Comparison of ENCODE assay signal across 19 cellular contexts in the genomic region with DNA sequence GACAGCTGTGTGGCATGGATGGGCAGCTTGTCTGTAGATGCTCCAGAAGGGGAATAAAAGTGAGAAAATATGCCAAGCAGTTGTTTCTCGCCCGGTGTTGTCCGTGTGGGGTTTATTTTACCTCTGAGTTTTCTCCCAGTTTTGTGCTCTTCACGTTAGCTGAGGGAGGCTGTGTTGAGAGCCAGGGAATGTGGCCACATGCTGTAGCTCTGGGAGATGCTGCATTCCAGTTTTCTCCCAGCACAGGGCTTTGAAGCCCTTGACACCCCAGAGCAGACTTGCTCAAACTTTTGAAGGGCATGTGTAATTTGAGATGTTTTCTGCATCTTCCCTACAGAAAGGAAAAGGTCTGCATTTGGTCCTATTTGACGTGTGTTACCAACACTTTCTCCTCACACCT.
A peak's percentile ranks its signal among the peaks of the same experiment; 100 is the strongest.
DNase-seq lines count a peak whose midpoint lies in the region; ATAC-seq and TF ChIP-seq lines count a peak whose summit lies in the region.
"Had no signal": no experiment of that assay in that cellular context is flagged by ENCODE, and none has a peak within 500 bp of the region (broad histone marks: within the 10 kb centered on the region; RNA-seq: fewer than 3 reads in every experiment).

No MANE protein-coding gene starts in this region.

- H3K9ac ChIP-seq in BLaER1 = 0 out of 2 replicates have a peak overlapping the region, but pooled peaks have one; percentile 26

- peaks cover 51% of the 10 kb centered on the region for H3K36me3 ChIP-seq in BLaER1
- H3K36me3 ChIP-seq in cardiac muscle cell = peaks cover 9% of the 10 kb centered on the region
- peaks cover 21% of the 10 kb centered on the region for H3K36me3 ChIP-seq in HAP-1 (replicated peaks)

- H3K36me3 Mint-ChIP-seq in WTC11 = peaks cover 18% of the 10 kb centered on the region

- H3K27me3 ChIP-seq in BLaER1 (no peaks in the 10 kb centered on the region), cardiac muscle cell (no peaks in the 10 kb centered on the region), dorsolateral prefrontal cortex (no peaks in the 10 kb centered on the region), HAP-1 (ENCODE audit: low read depth) (no peaks in the 10 kb centered on the region)

- intact Hi-C loops in sciatic nerve (cut with DNase I) = no loop called here
- intact Hi-C loops in dorsolateral prefrontal cortex (cut with DNase I) = no loop called here

- peak overlapping the region; percentile 85 for H3K27ac Mint-ChIP-seq in WTC11
- H3K27ac Mint-ChIP-seq: activated B cell treated with CpG ODN at 0.5 μM for 24 hours; activated CD8-positive, alpha-beta T cell treated with anti-CD3 and anti-CD28 coated beads, Interleukin-2, amount 10 ng/mL, durations not matched to agents 7 days and 5 days; activated T-helper 1 cell treated with anti-CD3 and anti-CD28 coated beads, Interleukin-12 subunit alpha, Interleukin-12 subunit beta, Interleukin-2, Interleukin-4 antibody, amounts not matched to agents 30 ng/mL and 10 ng/mL and 1 ng/mL, durations not matched to agents 14 hours and 24 hours and 36 hours had no signal

- H3K27ac ChIP-seq in BLaER1 (no peak overlapping the region), cardiac muscle cell (peak overlapping the region; percentile 53), dorsolateral prefrontal cortex (no peak overlapping the region)

- H3K4me3 ChIP-seq in BLaER1 = no peak overlapping the region
- H3K4me3 ChIP-seq in cardiac muscle cell = no peak overlapping the region
- no peak overlapping the region for H3K4me3 ChIP-seq in dorsolateral prefrontal cortex
- H3K4me3 ChIP-seq in HAP-1 = no peak overlapping the region
- H3K4me3 ChIP-seq: GM12878 had no signal

- CTCF ChIA-PET in WTC11 (lab: Charles Lee) = interaction anchor here (0.6 to 1.3 kb wide), 8 partner anchors 8 to 479 kb away, joined by 3 to 6 read pairs (median 3); no protein-coding TSS in a partner anchor

- H3K27me3 Mint-ChIP-seq in WTC11 (ENCODE audit: low read depth) = no peaks in the 10 kb centered on the region
- H3K27me3 Mint-ChIP-seq: activated B cell treated with CpG ODN at 0.5 μM for 24 hours; naive thymus-derived CD8-positive, alpha-beta T cell had no signal

- H3K9me3 Mint-ChIP-seq in WTC11 = no peaks in the 10 kb centered on the region
- H3K9me3 Mint-ChIP-seq: activated B cell treated with CpG ODN at 0.5 μM for 24 hours; activated T-helper 1 cell treated with anti-CD3 and anti-CD28 coated beads, Interleukin-12 subunit alpha, Interleukin-12 subunit beta, Interleukin-2, Interleukin-4 antibody, amounts not matched to agents 30 ng/mL and 10 ng/mL and 1 ng/mL, durations not matched to agents 14 hours and 24 hours and 36 hours; naive thymus-derived CD8-positive, alpha-beta T cell had no signal

- H3K4me1 Mint-ChIP-seq in WTC11 = peaks cover 52% of the 10 kb centered on the region

- H3K9me3 ChIP-seq in BLaER1 = no peaks in the 10 kb centered on the region; the same call in 1 of the 2 replicates
- no peaks in the 10 kb centered on the region for H3K9me3 ChIP-seq in cardiac muscle cell (ENCODE audit: low read depth)
- H3K9me3 ChIP-seq in HAP-1 = no peaks in the 10 kb centered on the region

- POLR2A ChIA-PET in WTC11 (lab: Charles Lee) = interaction anchor here (0.9 to 1.1 kb wide), 2 partner anchors 9 to 38 kb away, joined by 3 read pairs; no protein-coding TSS in a partner anchor

- DNase-seq in WTC11 (ENCODE audit: low spot score) = no peak
- DNase-seq in cardiac muscle cell (ENCODE audit: low read depth in 1 of 2, low spot score in 1 of 2) = peak; percentile 31 to 49
- no peak for DNase-seq in sciatic nerve (ENCODE audit: low spot score)
- DNase-seq in dorsolateral prefrontal cortex = no peak
- no peak for DNase-seq in SHP77 treated with DMSO at 0.1 percent for 48 hours (lab: John Stamatoyannopoulos, UW)
- no peak for DNase-seq in HAP-1 (ENCODE audit: low spot score in 2 of 2)
- DNase-seq: activated B cell treated with CpG ODN at 0.5 μM for 24 hours; activated CD8-positive, alpha-beta T cell treated with anti-CD3 and anti-CD28 coated beads, Interleukin-2, amount 10 ng/mL, durations not matched to agents 7 days and 5 days; AML-193; Calu3; central memory CD4-positive, alpha-beta T cell; naive thymus-derived CD8-positive, alpha-beta T cell; NCI-H2081; NCI-H510A treated with DMSO at 0.1 percent for 48 hours; T-helper 2 cell had no signal

- no peak overlapping the region; the same call in 1 of the 2 replicates for H3K4me3 Mint-ChIP-seq in WTC11
- H3K4me3 Mint-ChIP-seq: activated B cell treated with CpG ODN at 0.5 μM for 24 hours; activated CD8-positive, alpha-beta T cell treated with anti-CD3 and anti-CD28 coated beads, Interleukin-2, amount 10 ng/mL, durations not matched to agents 7 days and 5 days; activated T-helper 1 cell treated with anti-CD3 and anti-CD28 coated beads, Interleukin-12 subunit alpha, Interleukin-12 subunit beta, Interleukin-2, Interleukin-4 antibody, amounts not matched to agents 30 ng/mL and 10 ng/mL and 1 ng/mL, durations not matched to agents 14 hours and 24 hours and 36 hours; naive thymus-derived CD8-positive, alpha-beta T cell had no signal

- peaks cover 88% of the 10 kb centered on the region for H4K20me1 ChIP-seq in BLaER1

- ATAC-seq in WTC11 = peak; percentile 23
- peak; percentile 35 for ATAC-seq in sciatic nerve
- ATAC-seq in HG03280 (IDR thresholded peaks at IDR 0.05; ENCODE audit: unreplicated experiment) = no peak
- ATAC-seq: activated CD8-positive, alpha-beta T cell treated with anti-CD3 and anti-CD28 coated beads, Interleukin-2, amount 10 ng/mL, durations not matched to agents 7 days and 5 days; GM12878; naive thymus-derived CD8-positive, alpha-beta T cell had no signal

- H3K4me2 ChIP-seq in BLaER1 = no peak overlapping the region

- TF ChIP-seq CTCF in WTC11 (IDR thresholded peaks at IDR 0.05) (no peak), cardiac muscle cell (IDR thresholded peaks at IDR 0.05; ENCODE audit: low read depth, low read length) (no peak), dorsolateral prefrontal cortex (IDR thresholded peaks at IDR 0.05 in 54 of 56, conservative IDR thresholded peaks at IDR 0.05 in 2 of 56; ENCODE audit: low read depth in 1 of 56, partially characterized antibody in 56 of 56) (no peak)

- H3K4me1 ChIP-seq in BLaER1 (peaks cover 45% of the 10 kb centered on the region), cardiac muscle cell (ENCODE audit: low read depth) (peaks cover 18% of the 10 kb centered on the region), HAP-1 (peaks cover 16% of the 10 kb centered on the region)

- in situ Hi-C loops in HAP-1 (cut with MboI; ENCODE audit: low sequenced_read_pairs) = no loop called here

TF ChIP-seq in WTC11, 78 proteins besides CTCF, POLR2A, EP300 and RAD21:
- TF ChIP-seq TP53 (CRISPR knock-in tag; IDR thresholded peaks at IDR 0.05) (no peak), ZNF138 (CRISPR knock-in tag; conservative IDR thresholded peaks at IDR 0.05) (no peak), IRF2 (CRISPR knock-in tag; IDR thresholded peaks at IDR 0.05; ENCODE audit: borderline replicate concordance, low read depth) (no peak), CREB1 (CRISPR knock-in tag; IDR thresholded peaks at IDR 0.05) (no peak), ELF4 (CRISPR knock-in tag; IDR thresholded peaks at IDR 0.05; ENCODE audit: low read depth) (no peak), TEAD1 (CRISPR knock-in tag; IDR thresholded peaks at IDR 0.05) (no peak), OVOL2 (CRISPR knock-in tag; IDR thresholded peaks at IDR 0.05; ENCODE audit: borderline replicate concordance) (no peak), ETV6 (CRISPR knock-in tag; IDR thresholded peaks at IDR 0.05) (no peak), NR3C1 (CRISPR knock-in tag; conservative IDR thresholded peaks at IDR 0.05; ENCODE audit: low read depth) (no peak)
- TF ChIP-seq, protein P1, sequence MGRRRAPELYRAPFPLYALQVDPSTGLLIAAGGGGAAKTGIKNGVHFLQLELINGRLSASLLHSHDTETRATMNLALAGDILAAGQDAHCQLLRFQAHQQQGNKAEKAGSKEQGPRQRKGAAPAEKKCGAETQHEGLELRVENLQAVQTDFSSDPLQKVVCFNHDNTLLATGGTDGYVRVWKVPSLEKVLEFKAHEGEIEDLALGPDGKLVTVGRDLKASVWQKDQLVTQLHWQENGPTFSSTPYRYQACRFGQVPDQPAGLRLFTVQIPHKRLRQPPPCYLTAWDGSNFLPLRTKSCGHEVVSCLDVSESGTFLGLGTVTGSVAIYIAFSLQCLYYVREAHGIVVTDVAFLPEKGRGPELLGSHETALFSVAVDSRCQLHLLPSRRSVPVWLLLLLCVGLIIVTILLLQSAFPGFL (CRISPR knock-in tag; IDR thresholded peaks at IDR 0.05; ENCODE audit: borderline replicate concordance) = no peak
- TF ChIP-seq, protein P2, sequence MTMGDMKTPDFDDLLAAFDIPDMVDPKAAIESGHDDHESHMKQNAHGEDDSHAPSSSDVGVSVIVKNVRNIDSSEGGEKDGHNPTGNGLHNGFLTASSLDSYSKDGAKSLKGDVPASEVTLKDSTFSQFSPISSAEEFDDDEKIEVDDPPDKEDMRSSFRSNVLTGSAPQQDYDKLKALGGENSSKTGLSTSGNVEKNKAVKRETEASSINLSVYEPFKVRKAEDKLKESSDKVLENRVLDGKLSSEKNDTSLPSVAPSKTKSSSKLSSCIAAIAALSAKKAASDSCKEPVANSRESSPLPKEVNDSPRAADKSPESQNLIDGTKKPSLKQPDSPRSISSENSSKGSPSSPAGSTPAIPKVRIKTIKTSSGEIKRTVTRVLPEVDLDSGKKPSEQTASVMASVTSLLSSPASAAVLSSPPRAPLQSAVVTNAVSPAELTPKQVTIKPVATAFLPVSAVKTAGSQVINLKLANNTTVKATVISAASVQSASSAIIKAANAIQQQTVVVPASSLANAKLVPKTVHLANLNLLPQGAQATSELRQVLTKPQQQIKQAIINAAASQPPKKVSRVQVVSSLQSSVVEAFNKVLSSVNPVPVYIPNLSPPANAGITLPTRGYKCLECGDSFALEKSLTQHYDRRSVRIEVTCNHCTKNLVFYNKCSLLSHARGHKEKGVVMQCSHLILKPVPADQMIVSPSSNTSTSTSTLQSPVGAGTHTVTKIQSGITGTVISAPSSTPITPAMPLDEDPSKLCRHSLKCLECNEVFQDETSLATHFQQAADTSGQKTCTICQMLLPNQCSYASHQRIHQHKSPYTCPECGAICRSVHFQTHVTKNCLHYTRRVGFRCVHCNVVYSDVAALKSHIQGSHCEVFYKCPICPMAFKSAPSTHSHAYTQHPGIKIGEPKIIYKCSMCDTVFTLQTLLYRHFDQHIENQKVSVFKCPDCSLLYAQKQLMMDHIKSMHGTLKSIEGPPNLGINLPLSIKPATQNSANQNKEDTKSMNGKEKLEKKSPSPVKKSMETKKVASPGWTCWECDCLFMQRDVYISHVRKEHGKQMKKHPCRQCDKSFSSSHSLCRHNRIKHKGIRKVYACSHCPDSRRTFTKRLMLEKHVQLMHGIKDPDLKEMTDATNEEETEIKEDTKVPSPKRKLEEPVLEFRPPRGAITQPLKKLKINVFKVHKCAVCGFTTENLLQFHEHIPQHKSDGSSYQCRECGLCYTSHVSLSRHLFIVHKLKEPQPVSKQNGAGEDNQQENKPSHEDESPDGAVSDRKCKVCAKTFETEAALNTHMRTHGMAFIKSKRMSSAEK (CRISPR knock-in tag; IDR thresholded peaks at IDR 0.05; ENCODE audit: borderline replicate concordance) = no peak

Comparison
In these comparisons a context has a peak if more than half of its experiments do, and no peak if none do; other contexts are left out.
1. DNase-seq: peak in cardiac muscle cell (2 of 2); none in WTC11 (single experiment), sciatic nerve (single experiment), dorsolateral prefrontal cortex (0 of 10), SHP77 treated with DMSO at 0.1 percent for 48 hours (single experiment) and HAP-1 (0 of 2).